8 cellular contexts compared by ENCODE assay signal in genomic region chr13:93963266-93964131, GRCh38.
DNase-seq lines count a peak whose midpoint lies in the region; ATAC-seq, FAIRE-seq and TF ChIP-seq lines count a peak whose summit lies in the region.
"Had no signal": no experiment of that assay in that cellular context is flagged by ENCODE, and none has a peak within 500 bp of the region (broad histone marks: within the 10 kb centered on the region; RNA-seq: fewer than 3 reads in every experiment).

No MANE protein-coding gene starts in this region.

- H3K4me1 ChIP-seq in smooth muscle cell (ENCODE audit: low read depth) = no peaks in the 10 kb centered on the region

- no peak for TF ChIP-seq CTCF in osteocyte (IDR thresholded peaks at IDR 0.05)
- TF ChIP-seq CTCF in smooth muscle cell (IDR thresholded peaks at IDR 0.05; ENCODE audit: borderline replicate concordance, insufficient read depth, poor library complexity, severe bottlenecking) = no peak

- peaks cover 42% of the 10 kb centered on the region for H3K4me1 Mint-ChIP-seq in osteocyte (ENCODE audit: unreplicated experiment)

- 46% methylated on average over 6 of the region's 6 CpGs for WGBS in smooth muscle cell (ENCODE audit: low lambda C conversion rate)

- DNase-seq in H54 (ENCODE audit: insufficient read length, low spot score) = peak; percentile 6
- DNase-seq in NCI-H2171 treated with DMSO at 0.1 percent for 48 hours (lab: John Stamatoyannopoulos, UW) = peak; percentile 94
- peak; percentile 39 for DNase-seq in dedifferentiated amniotic fluid mesenchymal stem cell (ENCODE audit: extremely low spot score)
- no peak for DNase-seq in osteocyte (ENCODE audit: extremely low spot score, unreplicated experiment)
- no peak for DNase-seq in smooth muscle cell (lab: John Stamatoyannopoulos, UW; ENCODE audit: unreplicated experiment)
- no peak for DNase-seq in T1000 (lab: John Stamatoyannopoulos, UW)
- DNase-seq: NCI-H226 had no signal

- TF ChIP-seq POLR2A in H54 (IDR thresholded peaks at IDR 0.05; ENCODE audit: low read depth, low read length) = no peak

- no peak for ATAC-seq in HG02973 (IDR thresholded peaks at IDR 0.05; ENCODE audit: unreplicated experiment)

- H3K36me3 Mint-ChIP-seq in osteocyte (ENCODE audit: unreplicated experiment) = peaks cover 15% of the 10 kb centered on the region

- peaks cover 11% of the 10 kb centered on the region for H3K9me3 Mint-ChIP-seq in osteocyte (ENCODE audit: unreplicated experiment)

- H3K4me3 ChIP-seq in smooth muscle cell = no peak overlapping the region

- H3K4me2 ChIP-seq in smooth muscle cell = no peak overlapping the region

- peak overlapping the region; percentile 81 for H3K27ac Mint-ChIP-seq in osteocyte (ENCODE audit: unreplicated experiment)

- no peak overlapping the region for H3K4me3 Mint-ChIP-seq in osteocyte (ENCODE audit: unreplicated experiment)

- H3K27me3 Mint-ChIP-seq in osteocyte (ENCODE audit: unreplicated experiment) = no peaks in the 10 kb centered on the region

- no peaks in the 10 kb centered on the region for H3K9me3 ChIP-seq in smooth muscle cell (replicated peaks; ENCODE audit: low read depth)

- H3K79me2 ChIP-seq in smooth muscle cell (ENCODE audit: low read depth) = no peaks in the 10 kb centered on the region

- no peaks in the 10 kb centered on the region for H3F3A ChIP-seq in smooth muscle cell (ENCODE audit: low read depth)

- H3K27me3 ChIP-seq in smooth muscle cell (ENCODE audit: low read depth) = no peaks in the 10 kb centered on the region

- FAIRE-seq in H54 (lab: Jason Lieb, UNC) = peak; percentile 96

- H3K27ac ChIP-seq in smooth muscle cell (ENCODE audit: low read depth) = no peak overlapping the region

- no peaks in the 10 kb centered on the region for H4K20me1 ChIP-seq in smooth muscle cell (ENCODE audit: low read depth)

- H3K9ac ChIP-seq in smooth muscle cell (ENCODE audit: low read depth) = no peak overlapping the region

- no peaks in the 10 kb centered on the region for H3K36me3 ChIP-seq in smooth muscle cell (ENCODE audit: low read depth)

- H2AFZ ChIP-seq in smooth muscle cell (ENCODE audit: low read depth) = no peak overlapping the region

Comparison
In these comparisons a context has a peak if more than half of its experiments do, and no peak if none do; other contexts are left out.
1. DNase-seq: peak in H54 (single experiment), NCI-H2171 treated with DMSO at 0.1 percent for 48 hours (single experiment) and dedifferentiated amniotic fluid mesenchymal stem cell (single experiment); none in osteocyte (single experiment), smooth muscle cell (single experiment) and T1000 (single experiment).